ENCODE assay signal across 8 cellular contexts in genomic region chr2:202675097-202675496, GRCh38. TPM values are rescaled to one million over a fixed set of nuclear protein-coding genes. Genes with fewer than 3 reads are reported as not detected.
DNase-seq lines count a peak whose midpoint lies in the region; ATAC-seq and TF ChIP-seq lines count a peak whose summit lies in the region.
"Not testable (repeated sequence)": the region's sequence is repeated elsewhere in the genome, so short reads cannot be mapped to it uniquely, and the experiment has no call there.

No MANE protein-coding gene starts in this region.

- POLR2A ChIA-PET in naive thymus-derived CD8-positive, alpha-beta T cell (lab: Charles Lee) = interaction anchor here (1.6 to 4.9 kb wide), 2 partner anchors 11 to 40 kb away, joined by 5 to 43 read pairs; partner anchors contain the start of gene FAM117B

- not testable (repeated sequence) for H4K20me1 ChIP-seq in DOHH2 (ENCODE audit: control insufficient read depth, insufficient read depth, low read depth, low read length); OCI-LY1 (ENCODE audit: insufficient read depth, low read length)

- not testable (repeated sequence) for H3K36me3 ChIP-seq in DOHH2 (ENCODE audit: control insufficient read depth, low read length); OCI-LY1 (ENCODE audit: insufficient read depth, low read length)

- peaks cover 58% of the 10 kb centered on the region for H3K79me2 ChIP-seq in DOHH2 (ENCODE audit: control insufficient read depth, low read length)
- peaks cover 19% of the 10 kb centered on the region for H3K79me2 ChIP-seq in OCI-LY1 (ENCODE audit: insufficient read depth, low read length)

- H3K27ac Mint-ChIP-seq in CD14-positive monocyte (peak overlapping the region in 4 of 7 donors; percentile 54 to 80 (median 76)), memory B cell (peak overlapping the region; percentile 86)
- H3K27ac Mint-ChIP-seq in activated T-cell treated with anti-CD3 and anti-CD28 coated beads, Interleukin-2, amount 50 U/mL, for 24 hours = peak overlapping the region; percentile 63
- peak overlapping the region; percentile 76 for H3K27ac Mint-ChIP-seq in activated naive CD8-positive, alpha-beta T cell treated with anti-CD3 and anti-CD28 coated beads for 36 hours
- peak overlapping the region in 9 of 10 donors; percentile 11 to 87 (median 78) for H3K27ac Mint-ChIP-seq in naive thymus-derived CD8-positive, alpha-beta T cell
- peak overlapping the region; percentile 43 for H3K27ac Mint-ChIP-seq in stimulated activated naive CD8-positive, alpha-beta T cell treated with anti-CD3 and anti-CD28 coated beads, Interleukin-15, Interleukin-2, amounts not matched to agents 100 ng/mL and 50 ng/mL, for 24 hours

- H3K4me3 ChIP-seq in DOHH2 (ENCODE audit: low read length); OCI-LY1 (ENCODE audit: low read depth, low read length, poor library complexity, severe bottlenecking): not testable (repeated sequence)

- H3K4me3 Mint-ChIP-seq in CD14-positive monocyte; activated T-cell treated with anti-CD3 and anti-CD28 coated beads, Interleukin-2, amount 50 U/mL, for 24 hours; activated naive CD8-positive, alpha-beta T cell treated with anti-CD3 and anti-CD28 coated beads for 36 hours; memory B cell; stimulated activated naive CD8-positive, alpha-beta T cell treated with anti-CD3 and anti-CD28 coated beads, Interleukin-15, Interleukin-2, amounts not matched to agents 100 ng/mL and 50 ng/mL, for 24 hours: not testable (repeated sequence)
- H3K4me3 Mint-ChIP-seq in naive thymus-derived CD8-positive, alpha-beta T cell = peak overlapping the region in 5 of 10 donors; percentile 33 to 83 (median 41)

- H2AFZ ChIP-seq in OCI-LY1 (ENCODE audit: low read length) = not testable (repeated sequence)

- not testable (repeated sequence) for DNase-seq in CD14-positive monocyte (ENCODE audit: low spot score); activated T-cell treated with anti-CD3 and anti-CD28 coated beads, Interleukin-2, amount 50 U/mL, for 24 hours; activated naive CD8-positive, alpha-beta T cell treated with anti-CD3 and anti-CD28 coated beads for 36 hours; memory B cell (ENCODE audit: low spot score in 2 of 2); naive thymus-derived CD8-positive, alpha-beta T cell

- peak overlapping the region; percentile 13; the same call in 1 of the 2 replicates for H3K4me2 ChIP-seq in DOHH2 (ENCODE audit: low read length)
- not testable (repeated sequence) for H3K4me2 ChIP-seq in OCI-LY1 (ENCODE audit: low read length)

- not testable (repeated sequence) for H3K27ac ChIP-seq in DOHH2 (ENCODE audit: low read depth, low read length)
- H3K27ac ChIP-seq in OCI-LY1 (ENCODE audit: low read depth, low read length, poor library complexity, severe bottlenecking) = peak overlapping the region; percentile 39

- H3K27me3 Mint-ChIP-seq in CD14-positive monocyte (ENCODE audit: low read depth in 3 of 3); activated T-cell treated with anti-CD3 and anti-CD28 coated beads, Interleukin-2, amount 50 U/mL, for 24 hours; activated naive CD8-positive, alpha-beta T cell treated with anti-CD3 and anti-CD28 coated beads for 36 hours; memory B cell; naive thymus-derived CD8-positive, alpha-beta T cell; stimulated activated naive CD8-positive, alpha-beta T cell treated with anti-CD3 and anti-CD28 coated beads, Interleukin-15, Interleukin-2, amounts not matched to agents 100 ng/mL and 50 ng/mL, for 24 hours: not testable (repeated sequence)

- not testable (repeated sequence) for ATAC-seq in memory B cell (ENCODE audit: low read depth); naive thymus-derived CD8-positive, alpha-beta T cell

- not testable (repeated sequence) for TF ChIP-seq CTCF in CD14-positive monocyte (IDR thresholded peaks at IDR 0.05); DOHH2 (IDR thresholded peaks at IDR 0.05; ENCODE audit: low read depth, low read length, poor library complexity, severe bottlenecking); OCI-LY1 (IDR thresholded peaks at IDR 0.05; ENCODE audit: low read length)

- intact Hi-C loops in CD14-positive monocyte (cut with micrococcal nuclease) = not testable (repeated sequence)

- not testable (repeated sequence) for H3K9ac ChIP-seq in OCI-LY1 (ENCODE audit: low read length)

- not testable (repeated sequence) for H3K27me3 ChIP-seq in DOHH2 (ENCODE audit: control insufficient read depth, low read length); OCI-LY1 (ENCODE audit: insufficient read depth, low read length)

- not testable (repeated sequence) for H3F3A ChIP-seq in DOHH2 (ENCODE audit: control insufficient read depth, insufficient read depth); OCI-LY1 (ENCODE audit: insufficient read depth, low read length)

- H3K9me2 ChIP-seq in DOHH2 (replicated peaks; ENCODE audit: control insufficient read depth, low read length); OCI-LY1 (ENCODE audit: low read depth, low read length): not testable (repeated sequence)

- H3K4me1 ChIP-seq in DOHH2 (ENCODE audit: control insufficient read depth, low read length) (peaks cover 50% of the 10 kb centered on the region), OCI-LY1 (ENCODE audit: insufficient read depth, low read length, severe bottlenecking) (peaks cover 50% of the 10 kb centered on the region)

- not testable (repeated sequence) for H3K36me3 Mint-ChIP-seq in CD14-positive monocyte
- peaks cover 19% of the 10 kb centered on the region for H3K36me3 Mint-ChIP-seq in activated T-cell treated with anti-CD3 and anti-CD28 coated beads, Interleukin-2, amount 50 U/mL, for 24 hours (ENCODE audit: low read depth)
- peaks cover 69% of the 10 kb centered on the region for H3K36me3 Mint-ChIP-seq in activated naive CD8-positive, alpha-beta T cell treated with anti-CD3 and anti-CD28 coated beads for 36 hours
- peaks cover 21% of the 10 kb centered on the region for H3K36me3 Mint-ChIP-seq in memory B cell
- peaks cover 10 to 13% (median 10%) of the 10 kb centered on the region in 3 donors for H3K36me3 Mint-ChIP-seq in naive thymus-derived CD8-positive, alpha-beta T cell
- H3K36me3 Mint-ChIP-seq in stimulated activated naive CD8-positive, alpha-beta T cell treated with anti-CD3 and anti-CD28 coated beads, Interleukin-15, Interleukin-2, amounts not matched to agents 100 ng/mL and 50 ng/mL, for 24 hours (ENCODE audit: low read depth) = peaks cover 28% of the 10 kb centered on the region

- H3K9me3 Mint-ChIP-seq in CD14-positive monocyte = peaks cover 6 to 21% (median 12%) of the 10 kb centered on the region in 7 donors
- H3K9me3 Mint-ChIP-seq in activated T-cell treated with anti-CD3 and anti-CD28 coated beads, Interleukin-2, amount 50 U/mL, for 24 hours = peaks cover 18% of the 10 kb centered on the region
- peaks cover 22% of the 10 kb centered on the region for H3K9me3 Mint-ChIP-seq in activated naive CD8-positive, alpha-beta T cell treated with anti-CD3 and anti-CD28 coated beads for 36 hours
- H3K9me3 Mint-ChIP-seq in memory B cell = peaks cover 10% of the 10 kb centered on the region
- H3K9me3 Mint-ChIP-seq in naive thymus-derived CD8-positive, alpha-beta T cell = peaks cover 0 to 21% (median 11%) of the 10 kb centered on the region in 9 donors
- peaks cover 15% of the 10 kb centered on the region for H3K9me3 Mint-ChIP-seq in stimulated activated naive CD8-positive, alpha-beta T cell treated with anti-CD3 and anti-CD28 coated beads, Interleukin-15, Interleukin-2, amounts not matched to agents 100 ng/mL and 50 ng/mL, for 24 hours

- not testable (repeated sequence) for H3K9me3 ChIP-seq in DOHH2 (ENCODE audit: control insufficient read depth, insufficient read depth, low read length)
- peaks cover 11% of the 10 kb centered on the region for H3K9me3 ChIP-seq in OCI-LY1 (ENCODE audit: low read length)

- peaks cover 33% of the 10 kb centered on the region for H3K4me1 Mint-ChIP-seq in CD14-positive monocyte
- H3K4me1 Mint-ChIP-seq in activated T-cell treated with anti-CD3 and anti-CD28 coated beads, Interleukin-2, amount 50 U/mL, for 24 hours (ENCODE audit: low read depth) = peaks cover 73% of the 10 kb centered on the region
- H3K4me1 Mint-ChIP-seq in activated naive CD8-positive, alpha-beta T cell treated with anti-CD3 and anti-CD28 coated beads for 36 hours = peaks cover 75% of the 10 kb centered on the region
- H3K4me1 Mint-ChIP-seq in memory B cell = peaks cover 39% of the 10 kb centered on the region
- H3K4me1 Mint-ChIP-seq in naive thymus-derived CD8-positive, alpha-beta T cell = peaks cover 30 to 83% (median 82%) of the 10 kb centered on the region in 4 donors
- peaks cover 85% of the 10 kb centered on the region for H3K4me1 Mint-ChIP-seq in stimulated activated naive CD8-positive, alpha-beta T cell treated with anti-CD3 and anti-CD28 coated beads, Interleukin-15, Interleukin-2, amounts not matched to agents 100 ng/mL and 50 ng/mL, for 24 hours (ENCODE audit: low read depth)

RNA-seq across cellular contexts. Expression of gene FAM117B, which starts 40.3 kb away (rescaled TPM):
- 1 to 10 TPM; 4.6 TPM for polyA plus RNA-seq in CD14-positive monocyte
- total RNA-seq in activated naive CD8-positive, alpha-beta T cell treated with anti-CD3 and anti-CD28 coated beads for 36 hours = 10 to 100 TPM; 23.4 to 25.0 TPM
- total RNA-seq in naive thymus-derived CD8-positive, alpha-beta T cell = 10 to 100 TPM; 55.6 to 57.2 TPM
- 10 to 100 TPM; 11.0 to 24.4 (median 16.0) TPM for polyA plus RNA-seq in naive thymus-derived CD8-positive, alpha-beta T cell
